26 cellular contexts compared by ENCODE assay signal in genomic region chr3:191912616-191913204, GRCh38.
"Had no signal": no experiment of that assay in that cellular context is flagged by ENCODE, and none has a peak within 500 bp of the region (broad histone marks: within the 10 kb centered on the region; RNA-seq: fewer than 3 reads in every experiment).

No MANE protein-coding gene starts in this region.

- H3K4me2 ChIP-seq: hepatocyte had no signal

- H3K4me3 ChIP-seq: gastroesophageal sphincter, hepatocyte, skin epidermis, testis, transverse colon had no signal

- H3K27me3 ChIP-seq: gastroesophageal sphincter, hepatocyte, testis, transverse colon had no signal

- H3K9me3 ChIP-seq: gastroesophageal sphincter, testis, transverse colon had no signal

- H2AFZ ChIP-seq: hepatocyte had no signal

- ATAC-seq: effector memory CD8-positive, alpha-beta T cell; gastroesophageal sphincter; left cardiac atrium; natural killer cell; sciatic nerve; stimulated activated naive CD8-positive, alpha-beta T cell treated with anti-CD3 and anti-CD28 coated beads, Interleukin-15, Interleukin-2, amounts not matched to agents 100 U/mL and 50 U/mL, for 24 hours had no signal

- H3K27ac ChIP-seq: gastroesophageal sphincter, hepatocyte, skin epidermis, testis, transverse colon had no signal

- H3K4me1 ChIP-seq: gastroesophageal sphincter, testis, transverse colon had no signal

- DNase-seq: activated CD4-positive, alpha-beta memory T cell treated with anti-CD3 and anti-CD28 coated beads for 36 hours; activated CD4-positive, alpha-beta T cell treated with anti-CD3 and anti-CD28 coated beads, Interleukin-2, amount 10 ng/mL, durations not matched to agents 24 days and 14 days; activated CD4-positive, CD25-positive, alpha-beta regulatory T cell treated with anti-CD3 and anti-CD28 coated beads, Interleukin-2, amount 50 U/mL, for 72 hours; activated CD8-positive, alpha-beta memory T cell treated with anti-CD3 and anti-CD28 coated beads, Interleukin-2, amount 50 U/mL, for 48 hours; activated gamma-delta T cell; activated naive CD4-positive, alpha-beta T cell treated with anti-CD3 and anti-CD28 coated beads, Interleukin-2, amount 10 ng/mL, durations not matched to agents 7 days and 5 days; activated naive CD8-positive, alpha-beta T cell treated with anti-CD3 and anti-CD28 coated beads, Interleukin-2, amount 10 ng/mL, durations not matched to agents 7 days and 5 days; activated T-cell treated with anti-CD3 and anti-CD28 coated beads, Interleukin-2, amount 50 U/mL, for 24 hours; caudate nucleus; cortex of kidney; effector memory CD8-positive, alpha-beta T cell; left cardiac atrium; mesenchymal stem cell; natural killer cell; retina; stimulated activated CD4-positive, alpha-beta T cell treated with anti-CD3 and anti-CD28 coated beads, Interleukin-12 subunit alpha, Interleukin-12 subunit beta, amount 100 ng/mL, for 4 hours; stimulated activated CD4-positive, alpha-beta T cell treated with anti-CD3 and anti-CD28 coated beads, Interleukin-4, amount 100 ng/mL, for 1 hour; stimulated activated naive CD8-positive, alpha-beta T cell treated with anti-CD3 and anti-CD28 coated beads, Interleukin-15, Interleukin-2, amounts not matched to agents 100 U/mL and 50 U/mL, for 24 hours; testis; transverse colon had no signal

- FAIRE-seq: astrocyte, keratinocyte had no signal

- H3K79me2 ChIP-seq: hepatocyte had no signal

- H3K36me3 ChIP-seq: gastroesophageal sphincter, transverse colon had no signal
